Comparison of ENCODE assay signal across 8 cellular contexts in genomic region chr9:71911908-71912325, GRCh38.
DNase-seq lines count a peak whose midpoint lies in the region; FAIRE-seq lines count a peak whose summit lies in the region.

No MANE protein-coding gene starts in this region.

- H3K27ac Mint-ChIP-seq in activated naive CD8-positive, alpha-beta T cell = peak overlapping the region; percentile 99

- H3K4me1 ChIP-seq in iPS-15b (ENCODE audit: control insufficient read depth, insufficient read depth, low read length) = no peaks in the 10 kb centered on the region
- peaks cover 7% of the 10 kb centered on the region for H3K4me1 ChIP-seq in stomach smooth muscle (ENCODE audit: control insufficient read depth, insufficient read depth, low read length)

- H3K27me3 Mint-ChIP-seq in activated naive CD8-positive, alpha-beta T cell = no peaks in the 10 kb centered on the region

- H3K4me3 ChIP-seq in iPS-15b (ENCODE audit: low read depth, low read length) = peak overlapping the region; percentile 80
- peak overlapping the region; percentile 77 to 96 for H3K4me3 ChIP-seq in stomach smooth muscle (ENCODE audit: low read length in 2 of 2)

- no peak for FAIRE-seq in RCC 7860 (lab: Jason Lieb, UNC)

- H3K9ac ChIP-seq in iPS-15b (ENCODE audit: low read depth, low read length) = peak overlapping the region; percentile 66
- peak overlapping the region; percentile 57 to 86 for H3K9ac ChIP-seq in stomach smooth muscle (ENCODE audit: low read length in 2 of 2)

- peak overlapping the region; percentile 85 for H3K27ac ChIP-seq in stomach smooth muscle (ENCODE audit: low read length)

- DNase-seq in DMS 273 (lab: John Stamatoyannopoulos, UW; ENCODE audit: unreplicated experiment) = peak; percentile 79
- no peak for DNase-seq in DMS 273 treated with DMSO at 0.1 percent for 48 hours (lab: John Stamatoyannopoulos, UW)
- DNase-seq in NCI-H226 = no peak
- no peak for DNase-seq in NCI-H2196 treated with DMSO at 0.1 percent for 48 hours (lab: John Stamatoyannopoulos, UW; ENCODE audit: unreplicated experiment)
- no peak for DNase-seq in RCC 7860 (ENCODE audit: low spot score)

- peak overlapping the region; percentile 100 for H3K4me3 Mint-ChIP-seq in activated naive CD8-positive, alpha-beta T cell

- H3K4me1 Mint-ChIP-seq in activated naive CD8-positive, alpha-beta T cell (ENCODE audit: low read depth) = peaks cover 66% of the 10 kb centered on the region

- H3K36me3 Mint-ChIP-seq in activated naive CD8-positive, alpha-beta T cell = no peaks in the 10 kb centered on the region

- no peaks in the 10 kb centered on the region for H3K9me3 Mint-ChIP-seq in activated naive CD8-positive, alpha-beta T cell (ENCODE audit: low read depth)

- H3K27me3 ChIP-seq in iPS-15b (ENCODE audit: control insufficient read depth, insufficient read depth, low read length) = no peaks in the 10 kb centered on the region
- H3K27me3 ChIP-seq in stomach smooth muscle (ENCODE audit: control insufficient read depth in 1 of 2, insufficient read depth in 2 of 2, low read length in 2 of 2) = no peaks in the 10 kb centered on the region

- H3K9me3 ChIP-seq in iPS-15b (ENCODE audit: control insufficient read depth, insufficient read depth, low read length) = no peaks in the 10 kb centered on the region
- H3K9me3 ChIP-seq in stomach smooth muscle (ENCODE audit: control insufficient read depth in 2 of 2, low read length in 2 of 2) = no peaks in the 10 kb centered on the region

- H3K36me3 ChIP-seq in iPS-15b (ENCODE audit: control insufficient read depth, insufficient read depth, low read length) (peaks cover 3% of the 10 kb centered on the region), stomach smooth muscle (ENCODE audit: control insufficient read depth in 2 of 2, insufficient read depth in 2 of 2, low read length in 2 of 2) (no peaks in the 10 kb centered on the region)
